8 cellular contexts compared by ENCODE assay signal in the genomic region with DNA sequence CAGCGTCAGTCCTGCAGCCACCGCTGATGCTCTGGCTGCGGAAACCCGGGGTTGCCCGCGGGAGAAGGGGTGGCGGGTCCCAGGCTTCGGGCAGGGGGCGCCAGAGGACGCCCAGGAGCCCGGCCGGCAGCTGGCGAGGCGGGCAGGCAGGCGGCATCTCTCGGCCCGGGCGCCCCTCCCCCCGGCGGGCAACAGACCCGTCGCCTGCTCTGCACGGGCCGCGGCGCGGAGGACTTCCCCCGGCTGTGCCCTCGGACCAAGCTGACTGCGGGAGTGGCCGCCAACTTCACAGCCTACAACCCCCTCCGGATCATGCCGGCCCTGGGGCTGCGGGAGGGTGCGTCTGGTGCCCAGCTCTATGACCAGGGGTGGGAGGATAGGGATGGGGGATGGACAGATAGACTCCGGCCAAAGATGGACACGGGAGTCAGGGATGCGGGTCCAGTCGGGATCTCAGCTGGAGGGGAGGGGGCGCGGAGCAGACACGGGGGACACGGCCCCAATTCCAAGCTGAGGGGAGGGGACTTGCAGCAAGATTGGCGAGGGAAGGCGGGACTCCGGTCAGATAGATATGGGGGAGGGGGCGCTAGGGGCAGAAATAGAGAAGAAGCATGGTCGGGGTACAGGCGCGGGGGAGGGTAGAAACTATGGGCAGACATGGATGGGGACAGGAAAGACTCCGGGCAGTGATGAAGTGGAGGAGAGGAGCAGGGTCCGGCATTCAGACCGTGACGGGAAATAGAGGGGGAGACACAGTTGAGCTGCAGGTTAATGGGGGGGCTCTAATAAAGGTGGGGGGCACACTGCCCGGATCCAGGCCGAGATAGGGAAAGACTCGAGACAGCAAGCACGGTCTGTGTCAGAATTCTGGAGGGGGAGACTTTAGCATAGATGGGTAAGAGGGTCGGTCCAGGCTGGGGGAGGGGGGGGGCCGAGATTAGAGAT. TPM values are rescaled to one million over a fixed set of nuclear protein-coding genes. Genes with fewer than 3 reads are reported as not detected.
DNase-seq lines count a peak whose midpoint lies in the region; ATAC-seq lines count a peak whose summit lies in the region.

No MANE protein-coding gene starts in this region.

- POLR2A ChIA-PET in T-cell (lab: Charles Lee) = interaction anchor here in 1 of 2 donors (0.6 kb wide), 2 partner anchors 177 to 333 kb away, joined by 4 to 6 read pairs; no protein-coding TSS in a partner anchor

- peaks cover 0 to 5% of the 10 kb centered on the region in 2 donors for H3K27me3 Mint-ChIP-seq in T-cell

- CTCF ChIA-PET in T-cell (lab: Charles Lee) = interaction anchor here (0.5 to 4.0 kb wide), 7 partner anchors 25 to 955 kb away, joined by 3 to 24 read pairs (median 4); no protein-coding TSS in a partner anchor

- peaks cover 6 to 37% (median 24%) of the 10 kb centered on the region in 3 donors for H3K4me1 Mint-ChIP-seq in T-cell

- intact Hi-C loops in right cardiac atrium (cut with DNase I) = no loop called here

- H3K27me3 ChIP-seq in right cardiac atrium (ENCODE audit: control insufficient read depth, insufficient read depth) (no peaks in the 10 kb centered on the region), rectal smooth muscle tissue (ENCODE audit: control insufficient read depth, insufficient read depth, low read length) (peaks cover 27% of the 10 kb centered on the region)

- H3K9me3 Mint-ChIP-seq in T-cell = no peaks in the 10 kb centered on the region

- no peak overlapping the region for H3K9ac ChIP-seq in rectal smooth muscle tissue (ENCODE audit: low read length)

- peak overlapping the region; percentile 85 for H3K4me3 ChIP-seq in right cardiac atrium (ENCODE audit: low read length)
- peak overlapping the region; percentile 60 for H3K4me3 ChIP-seq in rectal smooth muscle tissue (ENCODE audit: low read length)

- H3K36me3 Mint-ChIP-seq in T-cell = no peaks in the 10 kb centered on the region

- H3K4me1 ChIP-seq in right cardiac atrium (ENCODE audit: control insufficient read depth, insufficient read depth, low read length) = peaks cover 8% of the 10 kb centered on the region
- H3K4me1 ChIP-seq in rectal smooth muscle tissue (ENCODE audit: control insufficient read depth, insufficient read depth, low read length) = peaks cover 6% of the 10 kb centered on the region

- no peak overlapping the region for H3K27ac Mint-ChIP-seq in T-cell

- no peak overlapping the region for H3K27ac ChIP-seq in right cardiac atrium (ENCODE audit: low read length)
- H3K27ac ChIP-seq in rectal smooth muscle tissue (ENCODE audit: low read depth, low read length) = no peak overlapping the region

- no peaks in the 10 kb centered on the region for H3K9me3 ChIP-seq in right cardiac atrium (ENCODE audit: control insufficient read depth, low read length)

- under 1% methylated on average over 60 of the region's 60 CpGs for WGBS in right cardiac atrium

- no peaks in the 10 kb centered on the region for H3K36me3 ChIP-seq in rectal smooth muscle tissue (ENCODE audit: control insufficient read depth, insufficient read depth, low read length)

- DNase-seq in EL (peak; percentile 73), NAMALWA (ENCODE audit: low spot score) (peak; percentile 84), T-cell (peak in 33 of 34 experiments; percentile 10 to 72 (median 56)), amygdala (lab: John Stamatoyannopoulos, UW) (peak in 50 of 56 donors; percentile 24 to 88 (median 66)), right cardiac atrium (peak; percentile 64 to 85 (median 85))

- peak; percentile 35 to 59 (median 41) for ATAC-seq in T-cell (replicated peaks in 1 of 4)
- peak; percentile 25 to 37 for ATAC-seq in right cardiac atrium
- ATAC-seq in HG03460 (IDR thresholded peaks at IDR 0.05; ENCODE audit: unreplicated experiment) = no peak
- ATAC-seq in GM18502 (IDR thresholded peaks at IDR 0.05; ENCODE audit: poor library complexity, unreplicated experiment) = no peak

- H3K4me3 Mint-ChIP-seq in T-cell = peak overlapping the region; percentile 64 to 86 (median 76)

RNA-seq across cellular contexts. Expression of gene ADGRB2, which starts 1.1 kb away (rescaled TPM):
- total RNA-seq in T-cell (1 to 10 TPM in 2 of 5 donors, under 1 TPM in 3; 0.65 to 3.4 (median 0.98) TPM), right cardiac atrium (10 to 100 TPM; 11.8 to 14.8 (median 13.1) TPM)
- 18.2 TPM for polyA plus RNA-seq in right cardiac atrium

RNA-seq across cellular contexts. Expression of gene SPOCD1, which starts 52.8 kb away (rescaled TPM):
- total RNA-seq in T-cell (not detected), right cardiac atrium (under 1 TPM in 3 of 4 donors, not detected in 1; 0.15 to 0.25 (median 0.17) TPM)
- polyA plus RNA-seq in right cardiac atrium = 0.09 TPM

RNA-seq across cellular contexts. Expression of gene COL16A1, which starts 59.2 kb away (rescaled TPM):
- under 1 TPM in 3 of 5 donors, not detected in 2; 0.41 to 0.67 (median 0.59) TPM for total RNA-seq in T-cell
- total RNA-seq in right cardiac atrium = 10 to 100 TPM; 40.6 to 50.5 (median 50.3) TPM
- 37.4 TPM for polyA plus RNA-seq in right cardiac atrium

Comparison
In these comparisons a context has a peak if more than half of its experiments do, and no peak if none do; other contexts are left out.
1. ATAC-seq: peak in T-cell (4 of 4) and right cardiac atrium (2 of 2); none in HG03460 (single experiment) and GM18502 (single experiment).
2. RNA of gene COL16A1, which starts 59.2 kb away (total RNA-seq): 40.6 to 50.5 TPM in right cardiac atrium; 0.41 to 0.67 TPM in T-cell; every median in the first group is over 10 times any median in the second.
3. Peak in every context shown above with its lines, with median percentiles within 50 percentile points of each other: DNase-seq.